In the genomic region with DNA sequence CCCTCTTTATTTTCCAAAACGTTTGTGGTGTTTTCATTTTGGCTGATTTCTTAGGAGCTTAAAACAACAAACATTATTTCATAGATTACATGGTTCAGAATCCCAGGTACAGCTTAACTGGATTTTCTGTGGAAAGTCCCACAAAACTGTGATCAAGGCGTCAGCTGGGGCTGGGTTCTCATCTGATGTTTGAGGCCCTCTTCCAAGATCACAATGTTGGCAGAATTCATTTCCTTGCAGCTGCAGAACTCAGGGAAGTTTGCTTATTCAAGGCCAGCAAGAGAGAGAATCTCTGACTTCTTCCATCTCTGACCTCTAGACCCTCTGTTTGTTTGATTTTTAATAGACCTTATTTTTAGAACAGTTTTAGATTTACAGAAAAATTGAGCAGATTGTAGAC, we compare ENCODE assay signal across 19 cellular contexts.
DNase-seq lines count a peak whose midpoint lies in the region; ATAC-seq and TF ChIP-seq lines count a peak whose summit lies in the region.
"Had no signal": no experiment of that assay in that cellular context is flagged by ENCODE, and none has a peak within 500 bp of the region (broad histone marks: within the 10 kb centered on the region; RNA-seq: fewer than 3 reads in every experiment).

No MANE protein-coding gene starts in this region.

- in situ Hi-C loops in gastrocnemius medialis (cut with MboI; ENCODE audit: low sequenced_read_pairs in 4 of 4): no loop called here

- intact Hi-C loops in Right ventricle myocardium superior (cut with DNase I) (no loop called here), right cardiac atrium (cut with DNase I) (no loop called here), left ventricle myocardium superior (cut with micrococcal nuclease) (no loop called here), cardiac septum (cut with DNase I) (no loop called here), gastrocnemius medialis (cut with DNase I; ENCODE audit: low total_unique reads) (no loop called here), right lobe of liver (cut with DNase I) (no loop called here)

- H3K4me3 ChIP-seq in right cardiac atrium (ENCODE audit: low read length) (no peak overlapping the region), gastrocnemius medialis (no peak overlapping the region), right lobe of liver (no peak overlapping the region)
- H3K4me3 ChIP-seq: A549, GM23248 had no signal

- H3K27me3 ChIP-seq in right cardiac atrium (ENCODE audit: control insufficient read depth, insufficient read depth) (no peaks in the 10 kb centered on the region), gastrocnemius medialis (no peaks in the 10 kb centered on the region), right lobe of liver (no peaks in the 10 kb centered on the region)

- TF ChIP-seq POLR2A in gastrocnemius medialis (IDR thresholded peaks at IDR 0.05): no peak
- TF ChIP-seq POLR2A in right lobe of liver (IDR thresholded peaks at IDR 0.05): no peak

- H3K36me3 ChIP-seq in gastrocnemius medialis: no peaks in the 10 kb centered on the region
- no peaks in the 10 kb centered on the region for H3K36me3 ChIP-seq in right lobe of liver

- H3K4me1 ChIP-seq in right cardiac atrium (ENCODE audit: control insufficient read depth, insufficient read depth, low read length): peaks cover 5% of the 10 kb centered on the region
- no peaks in the 10 kb centered on the region for H3K4me1 ChIP-seq in gastrocnemius medialis
- H3K4me1 ChIP-seq in right lobe of liver: no peaks in the 10 kb centered on the region
- H3K4me1 ChIP-seq: A549 had no signal

- peak; percentile 7 for ATAC-seq in Right ventricle myocardium superior (ENCODE audit: poor library complexity)
- ATAC-seq in right cardiac atrium: no peak
- peak; percentile 49 for ATAC-seq in left ventricle myocardium superior
- ATAC-seq in gastrocnemius medialis: peak; percentile 17 to 56
- no peak for ATAC-seq in right lobe of liver
- ATAC-seq in HG02840 (IDR thresholded peaks at IDR 0.05; ENCODE audit: low FRiP score, unreplicated experiment): no peak
- ATAC-seq: A549 had no signal

- DNase-seq in Right ventricle myocardium superior (no peak), right cardiac atrium (no peak), left ventricle myocardium superior (no peak), cardiac septum (ENCODE audit: low spot score) (no peak), gastrocnemius medialis (no peak), right lobe of liver (no peak)
- DNase-seq: AML-193; Caco-2; CD4-positive, alpha-beta T cell; DMS153; DMS79; GDM1; GM23248; HCEC 1CT had no signal

- TF ChIP-seq CTCF in gastrocnemius medialis (IDR thresholded peaks at IDR 0.05 in 4 of 5, conservative IDR thresholded peaks at IDR 0.05 in 1 of 5) (no peak), right lobe of liver (IDR thresholded peaks at IDR 0.05) (no peak)

- H3K9me3 ChIP-seq in right cardiac atrium (ENCODE audit: control insufficient read depth, low read length): no peaks in the 10 kb centered on the region
- no peaks in the 10 kb centered on the region for H3K9me3 ChIP-seq in gastrocnemius medialis
- no peaks in the 10 kb centered on the region for H3K9me3 ChIP-seq in right lobe of liver
- H3K9me3 ChIP-seq: A549, Caco-2 had no signal

- WGBS in right cardiac atrium: 33% methylated on average over 2 of the region's 2 CpGs
- WGBS in right lobe of liver (ENCODE audit: insufficient coverage, low coverage, low lambda C conversion rate, missing lambda C conversion rate): 31% methylated on average over 2 of the region's 2 CpGs

- H3K27ac ChIP-seq in right cardiac atrium (ENCODE audit: low read length): no peak overlapping the region
- peak overlapping the region in 1 of 4 donors; percentile 22 for H3K27ac ChIP-seq in gastrocnemius medialis
- H3K27ac ChIP-seq in right lobe of liver: no peak overlapping the region
- H3K27ac ChIP-seq: 22Rv1, A549, C4-2B, GM23248, HL-60 had no signal

Comparison
In these comparisons a context has a peak if more than half of its experiments do, and no peak if none do; other contexts are left out.
1. ATAC-seq: peak in Right ventricle myocardium superior (single experiment), left ventricle myocardium superior (single experiment) and gastrocnemius medialis (2 of 2); none in right cardiac atrium (0 of 2), right lobe of liver (0 of 4) and HG02840 (single experiment).